Comparison of ENCODE assay signal across 23 cellular contexts in the genomic region with DNA sequence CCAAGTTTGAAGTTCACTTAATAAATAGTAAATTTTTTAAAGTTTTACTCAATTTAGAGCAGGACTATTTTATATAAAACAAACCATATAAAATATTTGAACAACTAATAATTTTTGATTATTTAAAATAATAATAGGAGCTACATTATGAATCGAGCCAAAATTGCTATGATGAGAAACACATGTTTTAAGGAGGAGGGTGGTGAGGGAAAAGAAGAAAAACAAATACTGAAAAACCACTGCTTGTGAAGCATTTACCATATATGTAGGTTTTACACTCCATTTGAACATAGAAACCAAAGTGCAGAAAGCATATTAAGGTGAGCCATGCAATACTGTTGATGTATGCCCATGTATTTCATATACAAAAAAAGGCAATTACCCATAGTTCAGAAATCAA.
"Had no signal": no experiment of that assay in that cellular context is flagged by ENCODE, and none has a peak within 500 bp of the region (broad histone marks: within the 10 kb centered on the region; RNA-seq: fewer than 3 reads in every experiment).

No MANE protein-coding gene starts in this region.

- ATAC-seq: activated T-helper 17 cell treated with anti-CD3 and anti-CD28 coated beads, Interleukin-2, amount 50 U/mL, for 72 hours; gastrocnemius medialis; left lobe of liver had no signal

- DNase-seq: activated CD4-positive, alpha-beta T cell treated with anti-CD3 and anti-CD28 coated beads for 1 hour; activated CD4-positive, alpha-beta T cell treated with anti-CD3 and anti-CD28 coated beads, Interleukin-2, amount 50 U/mL, for 48 hours; activated naive CD4-positive, alpha-beta T cell treated with Interleukin-2 at 50 U/mL for 16 hours; activated naive CD8-positive, alpha-beta T cell treated with anti-CD3 and anti-CD28 coated beads, Interleukin-2, amount 10 ng/mL, durations not matched to agents 7 days and 5 days; activated T-cell treated with anti-CD3 and anti-CD28 coated beads for 4 hours; brain microvascular endothelial cell; cortex of kidney; esophagus squamous epithelium; gastrocnemius medialis; head of caudate nucleus; kidney; nephron progenitor cell; occipital lobe; posterior cingulate gyrus; stimulated activated CD4-positive, alpha-beta T cell treated with anti-CD3 and anti-CD28 coated beads, Interleukin-2, amount 100 ng/mL, for 24 hours; stimulated activated naive CD4-positive, alpha-beta T cell treated with Interleukin-2 at 50 U/mL for 16 hours; transverse colon had no signal

- H3K27me3 ChIP-seq: brain microvascular endothelial cell, esophagus squamous epithelium, gastrocnemius medialis, suprapubic skin, transverse colon, vagina had no signal

- H3K4me1 ChIP-seq: esophagus squamous epithelium, gastrocnemius medialis, suprapubic skin, transverse colon, vagina had no signal

- H3K27ac ChIP-seq: esophagus squamous epithelium, gastrocnemius medialis, suprapubic skin, transverse colon, vagina, VCaP had no signal

- H3K4me3 ChIP-seq: esophagus squamous epithelium, gastrocnemius medialis, lung, suprapubic skin, transverse colon, vagina had no signal
